Comparison of ENCODE assay signal across 10 cellular contexts in genomic region chr3:111764645-111765091, GRCh38.
DNase-seq lines count a peak whose midpoint lies in the region; TF ChIP-seq lines count a peak whose summit lies in the region.
"Had no signal": no experiment of that assay in that cellular context is flagged by ENCODE, and none has a peak within 500 bp of the region (broad histone marks: within the 10 kb centered on the region; RNA-seq: fewer than 3 reads in every experiment).

No MANE protein-coding gene starts in this region.

- H4K5ac ChIP-seq in H9 (ENCODE audit: insufficient read length, low read depth, low read length) = no peak overlapping the region

- no peak overlapping the region for H2BK20ac ChIP-seq in H9 (ENCODE audit: low read depth, low read length, poor library complexity, severe bottlenecking)

- H3K79me1 ChIP-seq in H9 (ENCODE audit: insufficient read depth, low read depth, low read length, poor library complexity, severe bottlenecking) = no peaks in the 10 kb centered on the region

- no peak overlapping the region for H4K8ac ChIP-seq in H9 (replicated peaks; ENCODE audit: insufficient read length, low read depth, low read length)

- H3K9me3 ChIP-seq in H9 (ENCODE audit: control insufficient read depth, low read depth, low read length) = no peaks in the 10 kb centered on the region
- no peaks in the 10 kb centered on the region for H3K9me3 ChIP-seq in suprapubic skin
- no peaks in the 10 kb centered on the region for H3K9me3 ChIP-seq in adrenal gland (replicated peaks in 1 of 3)

- intact Hi-C loops in adrenal gland (cut with DNase I) = no loop called here

- no peak overlapping the region for H4K91ac ChIP-seq in H9 (ENCODE audit: insufficient read length, low read depth, low read length)

- H2AFZ ChIP-seq in H9 (ENCODE audit: low read length) = no peak overlapping the region

- H3K4ac ChIP-seq in H9 (ENCODE audit: low read depth, low read length) = no peak overlapping the region

- no peak overlapping the region for H3K4me3 Mint-ChIP-seq in H9
- H3K4me3 Mint-ChIP-seq: activated CD4-positive, alpha-beta T cell treated with anti-CD3 and anti-CD28 coated beads, Interleukin-2, amount 10 ng/mL, durations not matched to agents 24 days and 14 days had no signal

- no peak overlapping the region for H3K9ac ChIP-seq in H9 (ENCODE audit: extremely low read depth, insufficient read length, low read length)

- no peak overlapping the region for H3K14ac ChIP-seq in H9 (ENCODE audit: insufficient read depth, low read length)

- no peak overlapping the region for H2AK5ac ChIP-seq in H9 (ENCODE audit: insufficient read length, low read length)

- H3K23ac ChIP-seq in H9 (ENCODE audit: insufficient read length, low read depth, low read length) = no peak overlapping the region

- TF ChIP-seq POLR2A in suprapubic skin (IDR thresholded peaks at IDR 0.05) (no peak), adrenal gland (IDR thresholded peaks at IDR 0.05) (no peak)

- peaks cover 2% of the 10 kb centered on the region in 2 experiments; a peak in 1 of 4 replicates for H3K4me1 Mint-ChIP-seq in H9

- H3K36me3 Mint-ChIP-seq in H9 (ENCODE audit: insufficient read depth in 1 of 3, low read depth in 3 of 3) = no peaks in the 10 kb centered on the region

- no peak for TF ChIP-seq EP300 in suprapubic skin (IDR thresholded peaks at IDR 0.05)

- no peaks in the 10 kb centered on the region for H3K27me3 Mint-ChIP-seq in H9 (ENCODE audit: low read depth)
- H3K27me3 Mint-ChIP-seq: activated CD4-positive, alpha-beta T cell treated with anti-CD3 and anti-CD28 coated beads, Interleukin-2, amount 10 ng/mL, durations not matched to agents 24 days and 14 days had no signal

- H3K4me3 ChIP-seq in suprapubic skin = no peak overlapping the region
- H3K4me3 ChIP-seq in adrenal gland = no peak overlapping the region

- no peaks in the 10 kb centered on the region for H3K79me2 ChIP-seq in H9 (ENCODE audit: insufficient read depth, low read length)

- no peaks in the 10 kb centered on the region for H4K20me1 ChIP-seq in H9 (ENCODE audit: control insufficient read depth, insufficient read depth, insufficient read length)

- no peaks in the 10 kb centered on the region for H3K27me3 ChIP-seq in H9 (ENCODE audit: insufficient read depth, low read length)
- H3K27me3 ChIP-seq in suprapubic skin = no peaks in the 10 kb centered on the region
- H3K27me3 ChIP-seq in adrenal gland = no peaks in the 10 kb centered on the region

- H2BK120ac ChIP-seq in H9 (ENCODE audit: low read depth, low read length, poor library complexity, severe bottlenecking) = no peak overlapping the region

- H3K27ac Mint-ChIP-seq in H9 = no peak overlapping the region
- H3K27ac Mint-ChIP-seq: activated CD4-positive, alpha-beta T cell treated with anti-CD3 and anti-CD28 coated beads, Interleukin-2, amount 10 ng/mL, durations not matched to agents 24 days and 14 days had no signal

- no peak overlapping the region for H2BK5ac ChIP-seq in H9 (ENCODE audit: insufficient read length, low read length)

- H2BK15ac ChIP-seq in H9 (ENCODE audit: low read depth, low read length) = no peak overlapping the region

- no peak overlapping the region for H2BK12ac ChIP-seq in H9 (ENCODE audit: insufficient read length, low read depth, low read length)

- no peak overlapping the region for H3K18ac ChIP-seq in H9 (ENCODE audit: insufficient read length, low read depth, low read length)

- H3T11ph ChIP-seq in H9 (ENCODE audit: low read length) = no peak overlapping the region

- H3K4me1 ChIP-seq in H9 (ENCODE audit: insufficient read depth, low read length) = no peaks in the 10 kb centered on the region
- H3K4me1 ChIP-seq in suprapubic skin = peaks cover 56% of the 10 kb centered on the region
- peaks cover 0 to 4% of the 10 kb centered on the region in 2 donors for H3K4me1 ChIP-seq in adrenal gland (replicated peaks in 1 of 2)

- DNase-seq in H9 (no peak), amniotic epithelial cell (ENCODE audit: low read depth) (peak; percentile 73), iris pigment epithelial cell (ENCODE audit: low read depth) (peak; percentile 69), suprapubic skin (ENCODE audit: low spot score in 2 of 2) (no peak), NOMO-1 (lab: John Stamatoyannopoulos, UW; ENCODE audit: unreplicated experiment in 2 of 2) (no peak), cortex of kidney (lab: John Stamatoyannopoulos, UW) (no peak), adrenal gland (no peak)
- no peak for DNase-seq in effector CD8-positive, alpha-beta T cell (lab: John Stamatoyannopoulos, UW)
- DNase-seq: activated CD4-positive, alpha-beta T cell treated with anti-CD3 and anti-CD28 coated beads, Interleukin-2, amount 10 ng/mL, durations not matched to agents 24 days and 14 days; RPMI8226 had no signal

- no peaks in the 10 kb centered on the region for H3K23me2 ChIP-seq in H9 (ENCODE audit: insufficient read length, low read depth, low read length, poor library complexity, severe bottlenecking)

- H3K9me3 Mint-ChIP-seq in H9 = peaks cover 0 to 2% of the 10 kb centered on the region in 2 experiments; a peak in 1 of 5 replicates
- H3K9me3 Mint-ChIP-seq: activated CD4-positive, alpha-beta T cell treated with anti-CD3 and anti-CD28 coated beads, Interleukin-2, amount 10 ng/mL, durations not matched to agents 24 days and 14 days had no signal

- H3K56ac ChIP-seq in H9 (ENCODE audit: insufficient read length, low read depth, low read length) = no peak overlapping the region

- WGBS in H9 (ENCODE audit: extremely low coverage, insufficient read length, low lambda C conversion rate) = no CpG with 5 or more reads among the region's 3 CpGs
- 64% methylated on average over 3 of the region's 3 CpGs for WGBS in suprapubic skin
- WGBS in adrenal gland, 4 donors = 76 to 90% (median 87%) methylated on average over 3 of the region's 3 CpGs

- H3K36me3 ChIP-seq in suprapubic skin = no peaks in the 10 kb centered on the region
- H3K36me3 ChIP-seq in adrenal gland (replicated peaks in 1 of 2) = no peaks in the 10 kb centered on the region

- no peak overlapping the region for H3K4me2 ChIP-seq in H9 (ENCODE audit: insufficient read depth, insufficient read length, low read length)

- H3K27ac ChIP-seq in H9 (ENCODE audit: insufficient read length, low read depth, low read length) (no peak overlapping the region), suprapubic skin (peak overlapping the region; percentile 63), adrenal gland (no peak overlapping the region)

- TF ChIP-seq CTCF in H9 (conservative IDR thresholded peaks at IDR 0.05) (peak; percentile 43), suprapubic skin (IDR thresholded peaks at IDR 0.05) (no peak), adrenal gland (IDR thresholded peaks at IDR 0.05) (no peak)

Comparison
In these comparisons a context has a peak if more than half of its experiments do, and no peak if none do; other contexts are left out.
1. DNase-seq: peak in amniotic epithelial cell (single experiment) and iris pigment epithelial cell (single experiment); none in H9 (single experiment), suprapubic skin (0 of 2), NOMO-1 (0 of 2), cortex of kidney (single experiment), effector CD8-positive, alpha-beta T cell (single experiment) and adrenal gland (0 of 7).